In the genomic region with DNA sequence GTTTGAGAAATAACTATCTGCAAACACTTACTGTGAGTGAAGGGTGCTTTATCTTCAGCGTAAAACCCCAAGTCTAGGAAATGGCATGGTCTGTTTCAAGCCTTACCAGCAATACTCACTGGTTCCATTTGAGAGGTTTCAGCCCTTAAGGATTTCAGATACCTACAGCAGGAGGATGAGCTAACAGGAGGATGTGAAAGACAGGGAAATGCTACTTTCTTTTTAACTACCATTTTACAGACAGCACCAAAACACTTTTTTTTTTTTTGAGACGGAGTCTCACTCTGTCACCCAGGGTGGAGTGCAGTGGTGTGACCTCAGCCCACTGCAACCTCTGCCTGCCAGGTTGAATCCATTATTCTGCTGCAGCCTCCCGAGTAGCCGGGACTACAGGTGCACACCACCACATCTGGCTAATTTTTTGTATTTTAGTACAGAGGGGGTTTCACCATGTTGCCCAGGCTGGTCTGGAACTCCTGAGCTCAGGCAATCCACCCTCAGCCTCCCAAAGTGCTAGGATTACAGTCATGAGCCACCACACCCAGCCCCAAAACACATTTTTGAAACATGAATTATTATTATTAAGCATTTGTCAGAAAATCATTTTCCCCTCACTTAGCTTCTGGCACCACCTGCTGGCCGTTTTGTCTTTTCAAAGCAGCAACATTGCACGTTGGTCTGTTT, we compare ENCODE assay signal across 8 cellular contexts. TPM values are rescaled to one million over a fixed set of nuclear protein-coding genes. Genes with fewer than 3 reads are reported as not detected.
DNase-seq lines count a peak whose midpoint lies in the region; ATAC-seq lines count a peak whose summit lies in the region.

No MANE protein-coding gene starts in this region.

- no peaks in the 10 kb centered on the region for H4K20me1 ChIP-seq in Karpas-422 (ENCODE audit: insufficient read depth, low read depth, low read length)

- H3K36me3 ChIP-seq in Karpas-422 (ENCODE audit: insufficient read depth, low read length), result no peaks in the 10 kb centered on the region

- peak overlapping the region; percentile 27 for H3K27ac ChIP-seq in Karpas-422 (ENCODE audit: low read length)

- no peaks in the 10 kb centered on the region for H3K9me3 ChIP-seq in Karpas-422 (ENCODE audit: low read length)

- no peaks in the 10 kb centered on the region for H3K9me2 ChIP-seq in Karpas-422 (replicated peaks; ENCODE audit: insufficient read depth, low read length)

- peaks cover 44% of the 10 kb centered on the region for H3K4me1 ChIP-seq in Karpas-422 (ENCODE audit: low read length)

- H3K27me3 ChIP-seq in Karpas-422 (ENCODE audit: low read length), result no peaks in the 10 kb centered on the region

- H3K4me2 ChIP-seq in Karpas-422 (ENCODE audit: low read depth, low read length, poor library complexity, severe bottlenecking), result no peak overlapping the region

- ATAC-seq in HG03139 (IDR thresholded peaks at IDR 0.05; ENCODE audit: unreplicated experiment), result no peak

- H3K4me3 ChIP-seq in Karpas-422 (ENCODE audit: low read length), result no peak overlapping the region

- DNase-seq in DMS53 treated with DMSO at 0.1 percent for 48 hours (lab: John Stamatoyannopoulos, UW; ENCODE audit: unreplicated experiment) (peak; percentile 59), Karpas-422 (peak; percentile 89), T-helper 1 cell (peak; percentile 35 to 74 (median 56)), amniotic epithelial cell (ENCODE audit: low read depth) (peak; percentile 72), hepatic stellate cell (ENCODE audit: low spot score) (peak; percentile 59), mesenteric fat pad (ENCODE audit: low spot score) (no peak)
- peak; percentile 66 for DNase-seq in stimulated activated CD4-positive, alpha-beta T cell treated with anti-CD3 and anti-CD28 coated beads, Interleukin-12 subunit alpha, Interleukin-12 subunit beta, amount 100 ng/mL, for 4 hours

- no peak overlapping the region for H3K9ac ChIP-seq in Karpas-422 (ENCODE audit: low read length)

- no peak overlapping the region for H2AFZ ChIP-seq in Karpas-422 (ENCODE audit: low read length)

- H3K79me2 ChIP-seq in Karpas-422 (ENCODE audit: low read length), result peaks cover 60% of the 10 kb centered on the region

RNA-seq across cellular contexts. Expression of a gene that starts 4.6 kb away (rescaled TPM):
- total RNA-seq in Karpas-422 (2014; rRNA removed; shearing (Covaris generic); ENCODE audit: low replicate concordance), result 19.4 and 19.6 TPM in 2 replicates
- 5.4 TPM for total RNA-seq in mesenteric fat pad

RNA-seq across cellular contexts. Expression of a gene that starts 4.8 kb away (rescaled TPM):
- total RNA-seq in Karpas-422 (2014; rRNA removed; shearing (Covaris generic); ENCODE audit: low replicate concordance), result 61.7 and 84.9 TPM in 2 replicates
- 12.8 TPM for total RNA-seq in mesenteric fat pad

RNA-seq across cellular contexts. Expression of a gene that starts 33.9 kb away (rescaled TPM):
- total RNA-seq in Karpas-422 (2014; rRNA removed; shearing (Covaris generic); ENCODE audit: low replicate concordance), result 71.1 and 101 TPM in 2 replicates
- total RNA-seq in mesenteric fat pad, result 105 TPM
